In the genomic region with DNA sequence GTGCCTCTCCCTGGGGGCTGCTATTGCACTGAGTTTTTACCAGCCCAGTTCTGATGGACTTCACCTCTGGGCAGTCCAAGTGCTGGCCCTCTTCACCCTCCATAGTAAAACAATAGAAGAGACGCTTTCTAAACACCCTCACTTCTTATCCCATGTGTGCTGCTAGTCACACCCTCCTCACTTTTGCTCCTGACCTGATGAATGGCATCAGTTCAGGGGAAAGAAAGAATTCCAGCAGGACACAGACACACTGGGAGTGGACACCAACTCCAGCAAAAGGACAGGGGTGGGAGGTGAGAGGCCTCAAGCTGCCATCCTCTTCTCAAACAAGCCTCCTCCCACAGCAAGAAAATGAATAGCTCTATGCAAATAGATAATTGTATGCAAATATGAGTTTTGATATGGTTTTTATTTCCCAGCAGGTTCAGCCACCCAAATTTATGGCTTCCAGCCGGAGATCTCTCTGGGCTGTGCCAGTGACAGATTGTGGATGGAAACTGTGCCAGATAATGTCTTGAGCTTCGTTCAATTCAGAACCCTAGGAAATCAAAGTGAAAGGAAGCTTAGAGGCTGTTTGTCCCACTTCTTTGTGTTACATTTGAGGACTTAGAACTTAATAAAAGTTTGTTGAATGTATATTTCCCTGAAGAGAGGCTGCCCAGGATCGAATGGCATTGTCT, we compare ENCODE assay signal across 13 cellular contexts.
DNase-seq lines count a peak whose midpoint lies in the region; ATAC-seq and TF ChIP-seq lines count a peak whose summit lies in the region.
"Had no signal": no experiment of that assay in that cellular context is flagged by ENCODE, and none has a peak within 500 bp of the region (broad histone marks: within the 10 kb centered on the region; RNA-seq: fewer than 3 reads in every experiment).

No MANE protein-coding gene starts in this region.

- peak overlapping the region in 1 of 5 experiments; percentile 0 for H3K4me3 Mint-ChIP-seq in brain
- H3K4me3 Mint-ChIP-seq: CD8-positive, alpha-beta memory T cell had no signal

- WGBS in psoas muscle, 3 donors = 37 to 44% (median 37%) methylated on average over 4 of the region's 4 CpGs

- H3K36me3 Mint-ChIP-seq in brain = no peaks in the 10 kb centered on the region
- H3K36me3 Mint-ChIP-seq: CD8-positive, alpha-beta memory T cell had no signal

- peaks cover 4% of the 10 kb centered on the region for H3K27me3 Mint-ChIP-seq in brain

- H3K4me3 ChIP-seq in psoas muscle (no peak overlapping the region), foreskin fibroblast (ENCODE audit: low read depth in 1 of 2, low read length in 2 of 2) (no peak overlapping the region)
- H3K4me3 ChIP-seq: A549, BLaER1 had no signal

- no peak overlapping the region for H3K27ac ChIP-seq in psoas muscle
- H3K27ac ChIP-seq: A549, BLaER1, HL-60 had no signal

- H3K4me1 ChIP-seq in psoas muscle = no peaks in the 10 kb centered on the region
- H3K4me1 ChIP-seq: A549 had no signal

- no peak for ATAC-seq in psoas muscle
- ATAC-seq: A549, HCT116 had no signal

- intact Hi-C loops in psoas muscle (cut with DNase I) = no loop called here

- H3K36me3 ChIP-seq in psoas muscle (ENCODE audit: insufficient read depth in 1 of 2, low read depth in 1 of 2) = no peaks in the 10 kb centered on the region
- H3K36me3 ChIP-seq: BLaER1 had no signal

- H3K4me1 Mint-ChIP-seq in brain = peaks cover 26% of the 10 kb centered on the region
- H3K4me1 Mint-ChIP-seq: CD8-positive, alpha-beta memory T cell had no signal

- H3K27ac Mint-ChIP-seq in brain = peak overlapping the region in 3 of 5 experiments; percentile 16 to 84 (median 33)
- H3K27ac Mint-ChIP-seq: CD8-positive, alpha-beta memory T cell had no signal

- no peaks in the 10 kb centered on the region for H3K9me3 Mint-ChIP-seq in brain

- no peaks in the 10 kb centered on the region for H3K27me3 ChIP-seq in psoas muscle (ENCODE audit: insufficient read depth in 3 of 3, low read length in 2 of 3)
- H3K27me3 ChIP-seq: BLaER1 had no signal

- H3K9me3 ChIP-seq in psoas muscle = no peaks in the 10 kb centered on the region
- H3K9me3 ChIP-seq: A549, BLaER1 had no signal

- DNase-seq in NCI-H1048 (lab: John Stamatoyannopoulos, UW) (peak; percentile 37), islet precursor cell (peak; percentile 21), psoas muscle (no peak), NCI-H128 (lab: John Stamatoyannopoulos, UW; ENCODE audit: unreplicated experiment) (no peak), cerebellar nuclear complex (lab: John Stamatoyannopoulos, UW) (no peak), foreskin fibroblast (no peak)
- DNase-seq: CD8-positive, alpha-beta memory T cell; DMS53 had no signal

- TF ChIP-seq CTCF in brain (conservative IDR thresholded peaks at IDR 0.05) (no peak), psoas muscle (IDR thresholded peaks at IDR 0.05) (no peak), foreskin fibroblast (IDR thresholded peaks at IDR 0.05; ENCODE audit: low read depth, low read length) (no peak)

Comparison
In these comparisons a context has a peak if more than half of its experiments do, and no peak if none do; other contexts are left out.
1. DNase-seq: peak in NCI-H1048 (single experiment) and islet precursor cell (single experiment); none in psoas muscle (0 of 2), NCI-H128 (single experiment), cerebellar nuclear complex (0 of 2) and foreskin fibroblast (0 of 2).